Comparison of ENCODE assay signal across 8 cellular contexts in genomic region chr1:207806531-207807394, GRCh38. TPM values are rescaled to one million over a fixed set of nuclear protein-coding genes. Genes with fewer than 3 reads are reported as not detected.
A peak's percentile ranks its signal among the peaks of the same experiment; 100 is the strongest.
DNase-seq lines count a peak whose midpoint lies in the region; ATAC-seq, FAIRE-seq and TF ChIP-seq lines count a peak whose summit lies in the region.

No MANE protein-coding gene starts in this region.

- no peaks in the 10 kb centered on the region for H3K9me1 ChIP-seq in endothelial cell of umbilical vein (replicated peaks; ENCODE audit: control insufficient read depth, extremely low read depth, insufficient read depth, low read length)

- H3K79me2 ChIP-seq in endothelial cell of umbilical vein (ENCODE audit: control insufficient read depth, insufficient read depth, low read length): no peaks in the 10 kb centered on the region

- peak; percentile 26 for FAIRE-seq in endothelial cell of umbilical vein (lab: Jason Lieb, UNC)

- intact Hi-C loops in endothelial cell of umbilical vein (cut with micrococcal nuclease) (no loop called here), sigmoid colon (cut with DNase I) (loop anchor here (5.0 kb wide), 1 partner anchor 156 kb away; no protein-coding TSS in a partner anchor)

- no peak for TF ChIP-seq POLR2A in endothelial cell of umbilical vein (IDR thresholded peaks at IDR 0.05; ENCODE audit: low read depth, low read length)
- no peak for TF ChIP-seq POLR2A in sigmoid colon (IDR thresholded peaks at IDR 0.05)

- ATAC-seq in GM18868 (IDR thresholded peaks at IDR 0.05; ENCODE audit: unreplicated experiment): no peak
- no peak for ATAC-seq in GM19035 (IDR thresholded peaks at IDR 0.05; ENCODE audit: unreplicated experiment)

- peak overlapping the region; percentile 29 for H3K4me2 ChIP-seq in endothelial cell of umbilical vein (ENCODE audit: insufficient read depth, low read length)

- TF ChIP-seq CTCF in endothelial cell of umbilical vein (IDR thresholded peaks at IDR 0.05; ENCODE audit: extremely low read depth in 1 of 2, insufficient read depth in 1 of 2, low read depth in 1 of 2, low read length in 2 of 2) (no peak), sigmoid colon (IDR thresholded peaks at IDR 0.05) (no peak), GM20000 (IDR thresholded peaks at IDR 0.05; ENCODE audit: extremely low read depth, missing control alignments) (no peak)

- dilution Hi-C loops in endothelial cell of umbilical vein (cut with MboI; ENCODE audit: extremely low pct_ligation_motif_present, low sequenced_read_pairs): no loop called here

- TF ChIP-seq EP300 in sigmoid colon (IDR thresholded peaks at IDR 0.05): no peak

- POLR2A ChIA-PET in endothelial cell of umbilical vein (lab: Charles Lee): interaction anchor here (1.0 kb wide), 1 partner anchor 9 kb away, joined by 5 read pairs; no protein-coding TSS in a partner anchor

- H3K27me3 ChIP-seq in SJSA1 (replicated peaks) (no peaks in the 10 kb centered on the region), endothelial cell of umbilical vein (ENCODE audit: control insufficient read depth in 2 of 2, insufficient read depth in 2 of 2, low read length in 2 of 2) (no peaks in the 10 kb centered on the region), sigmoid colon (no peaks in the 10 kb centered on the region)

- peak; percentile 43 for DNase-seq in ELR (ENCODE audit: low read depth)
- no peak for DNase-seq in SJSA1 (ENCODE audit: low read depth in 1 of 2, low spot score in 2 of 2)
- no peak for DNase-seq in endothelial cell of umbilical vein (ENCODE audit: low read depth, low spot score)
- no peak for DNase-seq in sigmoid colon
- no peak for DNase-seq in ureter (ENCODE audit: low spot score)
- no peak for DNase-seq in GM20000 (ENCODE audit: low spot score)

- CTCF ChIA-PET in endothelial cell of umbilical vein (lab: Charles Lee): interaction anchor here (1.2 to 3.9 kb wide), 7 partner anchors 9 to 191 kb away, joined by 4 to 25 read pairs (median 8); no protein-coding TSS in a partner anchor

- H3K4me1 ChIP-seq in SJSA1 (replicated peaks) (peaks cover 14% of the 10 kb centered on the region), endothelial cell of umbilical vein (ENCODE audit: control insufficient read depth, extremely low read depth, insufficient read depth, low read length) (peaks cover 23% of the 10 kb centered on the region), sigmoid colon (peaks cover 0 to 84% (median 76%) of the 10 kb centered on the region in 4 donors)

- H3K27ac ChIP-seq in SJSA1 (peak overlapping the region; percentile 80), endothelial cell of umbilical vein (ENCODE audit: insufficient read depth, low read depth, low read length) (peak overlapping the region; percentile 83), sigmoid colon (peak overlapping the region; percentile 77 to 99 (median 82))

- H4K20me1 ChIP-seq in endothelial cell of umbilical vein (replicated peaks; ENCODE audit: control insufficient read depth, extremely low read depth, insufficient read depth, low read length): no peaks in the 10 kb centered on the region

- BruUV-seq in endothelial cell of umbilical vein (replicated peaks; lab: Mats Ljungman, UMichigan): no TSS peak

- H3K36me3 ChIP-seq in SJSA1: peaks cover 7% of the 10 kb centered on the region; the same call in 1 of the 2 replicates
- H3K36me3 ChIP-seq in endothelial cell of umbilical vein (ENCODE audit: control insufficient read depth in 2 of 2, extremely low read depth in 1 of 2, insufficient read depth in 2 of 2, low read length in 2 of 2): peaks cover 5 to 27% of the 10 kb centered on the region in 2 experiments
- peaks cover 42 to 100% (median 88%) of the 10 kb centered on the region in 4 donors for H3K36me3 ChIP-seq in sigmoid colon

- no peak overlapping the region for H3K4me3 ChIP-seq in SJSA1
- no peak overlapping the region for H3K4me3 ChIP-seq in endothelial cell of umbilical vein (replicated peaks in 1 of 3; ENCODE audit: insufficient read depth in 1 of 3, low read depth in 1 of 3, low read length in 3 of 3)
- H3K4me3 ChIP-seq in sigmoid colon: no peak overlapping the region

- no peak overlapping the region for H2AFZ ChIP-seq in endothelial cell of umbilical vein (ENCODE audit: low read depth, low read length)

- H3K9me3 ChIP-seq in SJSA1 (replicated peaks) (no peaks in the 10 kb centered on the region), endothelial cell of umbilical vein (replicated peaks; ENCODE audit: control insufficient read depth, insufficient read depth, low read length) (no peaks in the 10 kb centered on the region), sigmoid colon (no peaks in the 10 kb centered on the region)

- WGBS in sigmoid colon, 2 donors: 72 to 84% methylated on average over 11 of the region's 11 CpGs

- no peak overlapping the region for H3K9ac ChIP-seq in endothelial cell of umbilical vein (replicated peaks; ENCODE audit: extremely low read depth, insufficient read depth, low read length)

TF ChIP-seq in endothelial cell of umbilical vein, 7 proteins besides CTCF, POLR2A, EP300 and RAD21:
- TF ChIP-seq EZH2 (IDR thresholded peaks at IDR 0.05; ENCODE audit: borderline replicate concordance, low read depth, low read length, severe bottlenecking): no peak
- no peak for TF ChIP-seq FOS (IDR thresholded peaks at IDR 0.05; ENCODE audit: borderline replicate concordance, insufficient read depth, low read length)

RNA-seq across cellular contexts. Expression of gene CD46, which starts 54.9 kb away (rescaled TPM):
- 42.5 and 62.1 TPM in 2 replicates for total RNA-seq in SJSA1 (2014; rRNA removed; shearing (Covaris generic))
- total RNA-seq in endothelial cell of umbilical vein (243 and 256 TPM in 2 replicates), sigmoid colon (100 to 1,000 TPM; 104 to 143 (median 113) TPM), ureter (348 TPM)
- polyA plus RNA-seq in endothelial cell of umbilical vein (94.2 and 134 TPM in 2 replicates), sigmoid colon (10 to 100 TPM; 18.6 to 94.9 (median 34.2) TPM)
- 84.0 and 97.3 TPM in 2 replicates for polyA plus RNA-seq in endothelial cell of umbilical vein (2011; cell fraction: cytosol; rRNA removed)
- polyA plus RNA-seq in endothelial cell of umbilical vein (2011; cell fraction: nucleus; rRNA removed): 453 and 583 TPM in 2 replicates
- polyA plus RNA-seq in endothelial cell of umbilical vein (2012): 143 and 177 TPM in 2 replicates
- 125 and 133 TPM in 2 replicates for polyA minus RNA-seq in endothelial cell of umbilical vein
- polyA minus RNA-seq in endothelial cell of umbilical vein (2011; cell fraction: cytosol; rRNA and poly(A)+ RNA removed): 151 TPM
- 192 and 295 TPM in 2 replicates for polyA minus RNA-seq in endothelial cell of umbilical vein (2011; cell fraction: nucleus; rRNA and poly(A)+ RNA removed)
